9 cellular contexts compared by ENCODE assay signal in the genomic region with DNA sequence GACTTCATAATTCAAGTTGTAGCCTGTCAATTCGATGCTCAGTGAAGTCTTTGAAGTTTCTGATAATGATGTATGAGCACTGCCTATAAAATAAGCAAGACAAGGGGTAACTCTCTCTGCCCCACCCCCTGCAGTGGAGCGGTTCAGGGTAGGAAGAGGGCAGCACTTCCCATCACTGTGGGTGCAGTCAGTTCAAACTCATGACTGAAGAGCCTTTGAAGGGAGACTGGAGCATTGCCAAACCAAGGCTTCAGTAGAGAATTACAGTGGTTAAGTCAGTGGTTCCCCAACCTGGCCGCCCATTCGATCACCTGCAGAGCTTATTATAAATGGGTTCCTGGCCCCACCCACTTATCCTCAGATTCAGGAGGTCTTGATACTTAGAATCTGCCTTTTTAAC.
DNase-seq lines count a peak whose midpoint lies in the region; ATAC-seq, FAIRE-seq and TF ChIP-seq lines count a peak whose summit lies in the region.
"Had no signal": no experiment of that assay in that cellular context is flagged by ENCODE, and none has a peak within 500 bp of the region (broad histone marks: within the 10 kb centered on the region; RNA-seq: fewer than 3 reads in every experiment).

No MANE protein-coding gene starts in this region.

- ATAC-seq in GM19328 (IDR thresholded peaks at IDR 0.05; ENCODE audit: unreplicated experiment), result peak; percentile 55
- no peak for ATAC-seq in GM19452 (IDR thresholded peaks at IDR 0.05; ENCODE audit: unreplicated experiment)

- H3K4me1 ChIP-seq in osteoblast (ENCODE audit: insufficient read depth, low read length), result peaks cover 9% of the 10 kb centered on the region

- H4K20me1 ChIP-seq in osteoblast (ENCODE audit: insufficient read depth, low read length), result no peaks in the 10 kb centered on the region

- no peak overlapping the region for H3K4me3 ChIP-seq in osteoblast (ENCODE audit: insufficient read depth, low read length)

- no peaks in the 10 kb centered on the region for H3K79me2 ChIP-seq in osteoblast (ENCODE audit: insufficient read depth, low read length)

- H2AFZ ChIP-seq in osteoblast (ENCODE audit: low read length), result no peak overlapping the region

- TF ChIP-seq POLR2A in GM12891 (IDR thresholded peaks at IDR 0.05; ENCODE audit: low read depth, low read length) (no peak), erythroblast (IDR thresholded peaks at IDR 0.05; ENCODE audit: low read length) (no peak)

- H3K36me3 ChIP-seq in osteoblast (ENCODE audit: insufficient read depth, low read length), result no peaks in the 10 kb centered on the region

- H3K27me3 ChIP-seq in osteoblast (ENCODE audit: insufficient read depth, low read length), result peaks cover 39% of the 10 kb centered on the region

- TF ChIP-seq CTCF in osteoblast (IDR thresholded peaks at IDR 0.05; ENCODE audit: extremely low read depth, low read depth, low read length), result no peak

- H3K27ac ChIP-seq in osteoblast (ENCODE audit: low read depth, low read length), result no peak overlapping the region

- no peak for FAIRE-seq in GM12891 (lab: Jason Lieb, UNC)

- H3K4me2 ChIP-seq in osteoblast (ENCODE audit: insufficient read depth, low read length), result no peak overlapping the region

- H3K9me3 ChIP-seq in osteoblast (ENCODE audit: low read depth, low read length), result no peaks in the 10 kb centered on the region

- DNase-seq in NCI-H2081 (lab: John Stamatoyannopoulos, UW), result peak; percentile 57 to 81
- peak; percentile 41 to 42 for DNase-seq in activated T-cell treated with anti-CD3 and anti-CD28 coated beads, Interleukin-2, amount 50 U/mL, for 48 hours
- peak; percentile 30 to 39 for DNase-seq in stimulated activated CD4-positive, alpha-beta T cell treated with anti-CD3 and anti-CD28 coated beads, Interleukin-2, amount 100 ng/mL, for 24 hours
- no peak for DNase-seq in osteoblast (ENCODE audit: insufficient read length, low spot score, missing footprints)
- DNase-seq in GM12891 (ENCODE audit: insufficient read length, low spot score), result no peak
- no peak for DNase-seq in erythroblast (lab: John Stamatoyannopoulos, UW)
- DNase-seq: endodermal cell had no signal

TF ChIP-seq in GM12891, 5 proteins besides CTCF, POLR2A, EP300 and RAD21:
- TF ChIP-seq POLR2AphosphoS5 (IDR thresholded peaks at IDR 0.05; ENCODE audit: low read depth, low read length) (no peak), SPI1 (IDR thresholded peaks at IDR 0.05; ENCODE audit: low read depth, low read length) (no peak), TAF1 (IDR thresholded peaks at IDR 0.05; ENCODE audit: low read depth, low read length) (no peak), POU2F2 (IDR thresholded peaks at IDR 0.05; ENCODE audit: low read depth, low read length) (no peak), PAX5 (IDR thresholded peaks at IDR 0.05; ENCODE audit: insufficient read depth, low read length, severe bottlenecking) (no peak)

Comparison
In these comparisons a context has a peak if more than half of its experiments do, and no peak if none do; other contexts are left out.
1. DNase-seq: peak in NCI-H2081 (2 of 2), activated T-cell treated with anti-CD3 and anti-CD28 coated beads, Interleukin-2, amount 50 U/mL, for 48 hours (2 of 2) and stimulated activated CD4-positive, alpha-beta T cell treated with anti-CD3 and anti-CD28 coated beads, Interleukin-2, amount 100 ng/mL, for 24 hours (2 of 2); none in osteoblast (single experiment), GM12891 (single experiment) and erythroblast (0 of 2).